ENCODE assay signal across 1 cellular context in the genomic region with DNA sequence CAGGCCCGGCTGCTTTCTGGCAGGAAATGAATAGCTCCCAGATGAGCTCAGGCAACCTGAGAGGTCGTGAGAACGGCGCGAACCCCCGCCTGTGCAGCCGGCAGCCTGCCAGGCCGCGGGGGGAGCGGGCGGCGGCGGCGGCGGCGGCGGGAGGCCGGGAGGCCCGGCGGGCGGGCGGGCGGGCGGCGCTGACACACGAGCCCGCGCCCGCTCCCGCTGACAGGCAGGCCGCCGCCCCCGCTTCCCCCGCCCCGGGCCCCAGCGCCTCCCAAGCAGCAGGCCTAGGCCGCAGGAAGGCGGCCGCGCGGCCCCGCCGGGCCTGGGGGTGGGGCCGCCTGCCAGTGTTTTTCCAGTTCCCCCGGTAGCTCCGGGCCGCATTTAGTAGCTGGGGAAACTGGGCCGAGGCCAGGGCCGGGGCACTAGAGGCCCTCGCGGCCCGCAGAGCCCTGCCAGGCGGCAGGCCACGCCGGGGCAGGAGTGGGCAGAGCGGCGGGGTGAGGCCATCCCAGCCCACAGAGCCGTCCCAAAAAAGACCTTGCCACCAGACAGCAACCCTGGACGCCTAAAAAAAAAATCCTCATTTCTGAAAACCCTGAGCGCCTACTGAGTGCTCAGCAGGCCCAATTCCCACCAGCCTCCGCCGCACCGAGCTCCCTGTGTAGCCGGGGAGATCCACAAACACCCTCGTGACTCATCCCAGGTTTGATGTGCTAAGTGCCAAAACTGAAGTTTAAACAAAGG.
A peak's percentile ranks its signal among the peaks of the same experiment; 100 is the strongest.
TF ChIP-seq lines count a peak whose summit lies in the region.

No MANE protein-coding gene starts in this region.

TF ChIP-seq in K562, 482 proteins besides CTCF, POLR2A, EP300 and RAD21 (continued from another document and continues in another):
- TF ChIP-seq, protein P1, sequence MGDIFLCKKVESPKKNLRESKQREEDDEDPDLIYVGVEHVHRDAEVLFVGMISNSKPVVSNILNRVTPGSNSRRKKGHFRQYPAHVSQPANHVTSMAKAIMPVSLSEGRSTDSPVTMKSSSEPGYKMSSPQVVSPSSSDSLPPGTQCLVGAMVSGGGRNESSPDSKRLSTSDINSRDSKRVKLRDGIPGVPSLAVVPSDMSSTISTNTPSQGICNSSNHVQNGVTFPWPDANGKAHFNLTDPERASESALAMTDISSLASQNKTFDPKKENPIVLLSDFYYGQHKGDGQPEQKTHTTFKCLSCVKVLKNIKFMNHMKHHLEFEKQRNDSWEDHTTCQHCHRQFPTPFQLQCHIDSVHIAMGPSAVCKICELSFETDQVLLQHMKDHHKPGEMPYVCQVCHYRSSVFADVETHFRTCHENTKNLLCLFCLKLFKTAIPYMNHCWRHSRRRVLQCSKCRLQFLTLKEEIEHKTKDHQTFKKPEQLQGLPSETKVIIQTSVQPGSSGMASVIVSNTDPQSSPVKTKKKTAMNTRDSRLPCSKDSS (IDR thresholded peaks at IDR 0.05; ENCODE audit: low read depth, partially characterized antibody), result no peak
- TF ChIP-seq ZKSCAN1 (IDR thresholded peaks at IDR 0.05; ENCODE audit: low read depth, low read length) (peak; percentile 69), PTTG1 (tag; IDR thresholded peaks at IDR 0.05; ENCODE audit: low read depth) (no peak), SP1 (CRISPR knock-in tag; IDR thresholded peaks at IDR 0.05) (peak; percentile 51; the same call in 1 of the 2 replicates), TAF7 (tag; IDR thresholded peaks at IDR 0.05) (peak; percentile 13; the same call in 1 of the 2 replicates), ZC3H11A (IDR thresholded peaks at IDR 0.05; ENCODE audit: low read depth, low read length) (no peak), ZC3H4 (CRISPR knock-in tag; IDR thresholded peaks at IDR 0.05; ENCODE audit: borderline replicate concordance) (peak; percentile 86; the same call in 1 of the 2 replicates), KLF13 (tag; IDR thresholded peaks at IDR 0.05; ENCODE audit: borderline replicate concordance, low read depth) (0 out of 2 replicates have a peak, but pooled peaks have one; percentile 52), MAFG (tag; conservative IDR thresholded peaks at IDR 0.05) (no peak), JUND (IDR thresholded peaks at IDR 0.05; ENCODE audit: borderline replicate concordance, low read depth, low read length) (0 out of 2 replicates have a peak, but pooled peaks have one; percentile 21), JUND (tag; IDR thresholded peaks at IDR 0.05; ENCODE audit: borderline replicate concordance, low read depth, low read length) (0 out of 3 replicates have a peak, but pooled peaks have one; percentile 49), PHF8 (IDR thresholded peaks at IDR 0.05; ENCODE audit: borderline replicate concordance, low read length) (peak; percentile 73; the same call in 1 of the 2 replicates), ELF2 (CRISPR knock-in tag; IDR thresholded peaks at IDR 0.05) (0 out of 2 replicates have a peak, but pooled peaks have one; percentile 31), ZFX (CRISPR knock-in tag; IDR thresholded peaks at IDR 0.05) (peak; percentile 96), NCOR1 (IDR thresholded peaks at IDR 0.05) (0 out of 2 replicates have a peak, but pooled peaks have one; percentile 16), RB1 (IDR thresholded peaks at IDR 0.05; ENCODE audit: low read depth) (peak; percentile 79; the same call in 1 of the 2 replicates), NR4A1 (CRISPR knock-in tag; IDR thresholded peaks at IDR 0.05) (0 out of 2 replicates have a peak, but pooled peaks have one; percentile 78), NR4A1 (tag; IDR thresholded peaks at IDR 0.05) (no peak), CHD1 (IDR thresholded peaks at IDR 0.05; ENCODE audit: low read length) (no peak), NCOA6 (IDR thresholded peaks at IDR 0.05) (no peak), KDM2B (CRISPR knock-in tag; IDR thresholded peaks at IDR 0.05) (peak; percentile 81), DMBX1 (CRISPR knock-in tag; IDR thresholded peaks at IDR 0.05; ENCODE audit: borderline replicate concordance) (peak; percentile 63; the same call in 1 of the 2 replicates), POLR2AphosphoS2 (IDR thresholded peaks at IDR 0.05; ENCODE audit: low read length) (no peak), SMARCA4 (IDR thresholded peaks at IDR 0.05) (peak; percentile 71), SUPT5H (IDR thresholded peaks at IDR 0.05) (peak; percentile 68), ZNF717 (CRISPR knock-in tag; IDR thresholded peaks at IDR 0.05) (no peak), MAFK (IDR thresholded peaks at IDR 0.05; ENCODE audit: low read length) (no peak)
- TF ChIP-seq, protein P2, sequence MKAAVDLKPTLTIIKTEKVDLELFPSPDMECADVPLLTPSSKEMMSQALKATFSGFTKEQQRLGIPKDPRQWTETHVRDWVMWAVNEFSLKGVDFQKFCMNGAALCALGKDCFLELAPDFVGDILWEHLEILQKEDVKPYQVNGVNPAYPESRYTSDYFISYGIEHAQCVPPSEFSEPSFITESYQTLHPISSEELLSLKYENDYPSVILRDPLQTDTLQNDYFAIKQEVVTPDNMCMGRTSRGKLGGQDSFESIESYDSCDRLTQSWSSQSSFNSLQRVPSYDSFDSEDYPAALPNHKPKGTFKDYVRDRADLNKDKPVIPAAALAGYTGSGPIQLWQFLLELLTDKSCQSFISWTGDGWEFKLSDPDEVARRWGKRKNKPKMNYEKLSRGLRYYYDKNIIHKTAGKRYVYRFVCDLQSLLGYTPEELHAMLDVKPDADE (conservative IDR thresholded peaks at IDR 0.05; ENCODE audit: control insufficient read depth, low read depth, low read length), result peak; percentile 34; the same call in 1 of the 2 replicates
- TF ChIP-seq, protein P3, sequence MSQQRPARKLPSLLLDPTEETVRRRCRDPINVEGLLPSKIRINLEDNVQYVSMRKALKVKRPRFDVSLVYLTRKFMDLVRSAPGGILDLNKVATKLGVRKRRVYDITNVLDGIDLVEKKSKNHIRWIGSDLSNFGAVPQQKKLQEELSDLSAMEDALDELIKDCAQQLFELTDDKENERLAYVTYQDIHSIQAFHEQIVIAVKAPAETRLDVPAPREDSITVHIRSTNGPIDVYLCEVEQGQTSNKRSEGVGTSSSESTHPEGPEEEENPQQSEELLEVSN (IDR thresholded peaks at IDR 0.05; ENCODE audit: borderline replicate concordance in 1 of 2, extremely low read depth in 1 of 2, insufficient read depth in 1 of 2, insufficient read length in 1 of 2, low read depth in 1 of 2, low read length in 1 of 2, poor library complexity in 1 of 2, severe bottlenecking in 1 of 2), result peak; percentile 27 to 47
- TF ChIP-seq, protein P4, sequence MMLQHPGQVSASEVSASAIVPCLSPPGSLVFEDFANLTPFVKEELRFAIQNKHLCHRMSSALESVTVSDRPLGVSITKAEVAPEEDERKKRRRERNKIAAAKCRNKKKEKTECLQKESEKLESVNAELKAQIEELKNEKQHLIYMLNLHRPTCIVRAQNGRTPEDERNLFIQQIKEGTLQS (IDR thresholded peaks at IDR 0.05), result peak; percentile 68
- TF ChIP-seq, protein P4 (CRISPR knock-in tag; conservative IDR thresholded peaks at IDR 0.05), result no peak
- TF ChIP-seq, protein P5, sequence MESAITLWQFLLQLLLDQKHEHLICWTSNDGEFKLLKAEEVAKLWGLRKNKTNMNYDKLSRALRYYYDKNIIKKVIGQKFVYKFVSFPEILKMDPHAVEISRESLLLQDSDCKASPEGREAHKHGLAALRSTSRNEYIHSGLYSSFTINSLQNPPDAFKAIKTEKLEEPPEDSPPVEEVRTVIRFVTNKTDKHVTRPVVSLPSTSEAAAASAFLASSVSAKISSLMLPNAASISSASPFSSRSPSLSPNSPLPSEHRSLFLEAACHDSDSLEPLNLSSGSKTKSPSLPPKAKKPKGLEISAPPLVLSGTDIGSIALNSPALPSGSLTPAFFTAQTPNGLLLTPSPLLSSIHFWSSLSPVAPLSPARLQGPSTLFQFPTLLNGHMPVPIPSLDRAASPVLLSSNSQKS (CRISPR knock-in tag; IDR thresholded peaks at IDR 0.05), result no peak
- TF ChIP-seq, protein P6, sequence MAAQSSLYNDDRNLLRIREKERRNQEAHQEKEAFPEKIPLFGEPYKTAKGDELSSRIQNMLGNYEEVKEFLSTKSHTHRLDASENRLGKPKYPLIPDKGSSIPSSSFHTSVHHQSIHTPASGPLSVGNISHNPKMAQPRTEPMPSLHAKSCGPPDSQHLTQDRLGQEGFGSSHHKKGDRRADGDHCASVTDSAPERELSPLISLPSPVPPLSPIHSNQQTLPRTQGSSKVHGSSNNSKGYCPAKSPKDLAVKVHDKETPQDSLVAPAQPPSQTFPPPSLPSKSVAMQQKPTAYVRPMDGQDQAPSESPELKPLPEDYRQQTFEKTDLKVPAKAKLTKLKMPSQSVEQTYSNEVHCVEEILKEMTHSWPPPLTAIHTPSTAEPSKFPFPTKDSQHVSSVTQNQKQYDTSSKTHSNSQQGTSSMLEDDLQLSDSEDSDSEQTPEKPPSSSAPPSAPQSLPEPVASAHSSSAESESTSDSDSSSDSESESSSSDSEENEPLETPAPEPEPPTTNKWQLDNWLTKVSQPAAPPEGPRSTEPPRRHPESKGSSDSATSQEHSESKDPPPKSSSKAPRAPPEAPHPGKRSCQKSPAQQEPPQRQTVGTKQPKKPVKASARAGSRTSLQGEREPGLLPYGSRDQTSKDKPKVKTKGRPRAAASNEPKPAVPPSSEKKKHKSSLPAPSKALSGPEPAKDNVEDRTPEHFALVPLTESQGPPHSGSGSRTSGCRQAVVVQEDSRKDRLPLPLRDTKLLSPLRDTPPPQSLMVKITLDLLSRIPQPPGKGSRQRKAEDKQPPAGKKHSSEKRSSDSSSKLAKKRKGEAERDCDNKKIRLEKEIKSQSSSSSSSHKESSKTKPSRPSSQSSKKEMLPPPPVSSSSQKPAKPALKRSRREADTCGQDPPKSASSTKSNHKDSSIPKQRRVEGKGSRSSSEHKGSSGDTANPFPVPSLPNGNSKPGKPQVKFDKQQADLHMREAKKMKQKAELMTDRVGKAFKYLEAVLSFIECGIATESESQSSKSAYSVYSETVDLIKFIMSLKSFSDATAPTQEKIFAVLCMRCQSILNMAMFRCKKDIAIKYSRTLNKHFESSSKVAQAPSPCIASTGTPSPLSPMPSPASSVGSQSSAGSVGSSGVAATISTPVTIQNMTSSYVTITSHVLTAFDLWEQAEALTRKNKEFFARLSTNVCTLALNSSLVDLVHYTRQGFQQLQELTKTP (IDR thresholded peaks at IDR 0.05; ENCODE audit: low read depth in 1 of 2, partially characterized antibody in 2 of 2), result no peak
- TF ChIP-seq, protein P7, sequence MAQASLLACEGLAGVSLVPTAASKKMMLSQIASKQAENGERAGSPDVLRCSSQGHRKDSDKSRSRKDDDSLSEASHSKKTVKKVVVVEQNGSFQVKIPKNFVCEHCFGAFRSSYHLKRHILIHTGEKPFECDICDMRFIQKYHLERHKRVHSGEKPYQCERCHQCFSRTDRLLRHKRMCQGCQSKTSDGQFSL (CRISPR knock-in tag; IDR thresholded peaks at IDR 0.05), result no peak
- TF ChIP-seq, protein P7 (tag; IDR thresholded peaks at IDR 0.05), result no peak
- TF ChIP-seq, protein P8, sequence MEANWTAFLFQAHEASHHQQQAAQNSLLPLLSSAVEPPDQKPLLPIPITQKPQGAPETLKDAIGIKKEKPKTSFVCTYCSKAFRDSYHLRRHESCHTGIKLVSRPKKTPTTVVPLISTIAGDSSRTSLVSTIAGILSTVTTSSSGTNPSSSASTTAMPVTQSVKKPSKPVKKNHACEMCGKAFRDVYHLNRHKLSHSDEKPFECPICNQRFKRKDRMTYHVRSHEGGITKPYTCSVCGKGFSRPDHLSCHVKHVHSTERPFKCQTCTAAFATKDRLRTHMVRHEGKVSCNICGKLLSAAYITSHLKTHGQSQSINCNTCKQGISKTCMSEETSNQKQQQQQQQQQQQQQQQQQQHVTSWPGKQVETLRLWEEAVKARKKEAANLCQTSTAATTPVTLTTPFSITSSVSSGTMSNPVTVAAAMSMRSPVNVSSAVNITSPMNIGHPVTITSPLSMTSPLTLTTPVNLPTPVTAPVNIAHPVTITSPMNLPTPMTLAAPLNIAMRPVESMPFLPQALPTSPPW (CRISPR knock-in tag; IDR thresholded peaks at IDR 0.05), result peak; percentile 99
- TF ChIP-seq, protein P9, sequence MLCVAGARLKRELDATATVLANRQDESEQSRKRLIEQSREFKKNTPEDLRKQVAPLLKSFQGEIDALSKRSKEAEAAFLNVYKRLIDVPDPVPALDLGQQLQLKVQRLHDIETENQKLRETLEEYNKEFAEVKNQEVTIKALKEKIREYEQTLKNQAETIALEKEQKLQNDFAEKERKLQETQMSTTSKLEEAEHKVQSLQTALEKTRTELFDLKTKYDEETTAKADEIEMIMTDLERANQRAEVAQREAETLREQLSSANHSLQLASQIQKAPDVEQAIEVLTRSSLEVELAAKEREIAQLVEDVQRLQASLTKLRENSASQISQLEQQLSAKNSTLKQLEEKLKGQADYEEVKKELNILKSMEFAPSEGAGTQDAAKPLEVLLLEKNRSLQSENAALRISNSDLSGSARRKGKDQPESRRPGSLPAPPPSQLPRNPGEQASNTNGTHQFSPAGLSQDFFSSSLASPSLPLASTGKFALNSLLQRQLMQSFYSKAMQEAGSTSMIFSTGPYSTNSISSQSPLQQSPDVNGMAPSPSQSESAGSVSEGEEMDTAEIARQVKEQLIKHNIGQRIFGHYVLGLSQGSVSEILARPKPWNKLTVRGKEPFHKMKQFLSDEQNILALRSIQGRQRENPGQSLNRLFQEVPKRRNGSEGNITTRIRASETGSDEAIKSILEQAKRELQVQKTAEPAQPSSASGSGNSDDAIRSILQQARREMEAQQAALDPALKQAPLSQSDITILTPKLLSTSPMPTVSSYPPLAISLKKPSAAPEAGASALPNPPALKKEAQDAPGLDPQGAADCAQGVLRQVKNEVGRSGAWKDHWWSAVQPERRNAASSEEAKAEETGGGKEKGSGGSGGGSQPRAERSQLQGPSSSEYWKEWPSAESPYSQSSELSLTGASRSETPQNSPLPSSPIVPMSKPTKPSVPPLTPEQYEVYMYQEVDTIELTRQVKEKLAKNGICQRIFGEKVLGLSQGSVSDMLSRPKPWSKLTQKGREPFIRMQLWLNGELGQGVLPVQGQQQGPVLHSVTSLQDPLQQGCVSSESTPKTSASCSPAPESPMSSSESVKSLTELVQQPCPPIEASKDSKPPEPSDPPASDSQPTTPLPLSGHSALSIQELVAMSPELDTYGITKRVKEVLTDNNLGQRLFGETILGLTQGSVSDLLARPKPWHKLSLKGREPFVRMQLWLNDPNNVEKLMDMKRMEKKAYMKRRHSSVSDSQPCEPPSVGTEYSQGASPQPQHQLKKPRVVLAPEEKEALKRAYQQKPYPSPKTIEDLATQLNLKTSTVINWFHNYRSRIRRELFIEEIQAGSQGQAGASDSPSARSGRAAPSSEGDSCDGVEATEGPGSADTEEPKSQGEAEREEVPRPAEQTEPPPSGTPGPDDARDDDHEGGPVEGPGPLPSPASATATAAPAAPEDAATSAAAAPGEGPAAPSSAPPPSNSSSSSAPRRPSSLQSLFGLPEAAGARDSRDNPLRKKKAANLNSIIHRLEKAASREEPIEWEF (CRISPR knock-in tag; IDR thresholded peaks at IDR 0.05), result 0 out of 2 replicates have a peak, but pooled peaks have one; percentile 20
